In the genomic region with DNA sequence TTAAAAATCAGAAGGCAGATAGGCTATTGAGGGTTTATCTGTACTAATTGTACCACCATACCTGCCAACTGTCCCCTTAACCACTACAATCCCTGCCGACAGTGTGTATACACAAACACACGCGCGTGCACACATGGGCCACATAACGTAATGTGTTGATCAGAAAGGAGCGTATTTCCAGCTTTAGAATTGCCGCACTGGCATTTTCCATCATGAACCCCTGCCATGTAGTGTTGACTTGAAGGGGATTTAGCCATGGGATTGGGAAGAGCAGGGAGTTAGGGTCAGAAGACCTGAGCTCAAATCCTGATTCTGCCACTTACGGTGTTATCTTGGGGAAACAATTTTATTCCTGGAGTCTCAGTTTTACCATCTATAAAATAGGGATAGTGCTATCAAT, we compare ENCODE assay signal across 16 cellular contexts.
"Had no signal": no experiment of that assay in that cellular context is flagged by ENCODE, and none has a peak within 500 bp of the region (broad histone marks: within the 10 kb centered on the region; RNA-seq: fewer than 3 reads in every experiment).

No MANE protein-coding gene starts in this region.

- H3K27me3 Mint-ChIP-seq: stimulated activated naive B cell treated with anti-CD40 and anti-IgM and Interleukin-4, amounts not matched to agents 10 μg/mL and 1 μg/mL and 100 μg/mL, for 72 hours had no signal

- H3K9me3 Mint-ChIP-seq: naive thymus-derived CD4-positive, alpha-beta T cell; nephron progenitor cell; stimulated activated naive B cell treated with anti-CD40 and anti-IgM and Interleukin-4, amounts not matched to agents 10 μg/mL and 1 μg/mL and 100 μg/mL, for 72 hours had no signal

- H3K9me3 ChIP-seq: colonic mucosa, heart left ventricle, neutrophil, sigmoid colon, stomach, thyroid gland, upper lobe of left lung, vagina had no signal

- H3K4me3 Mint-ChIP-seq: naive thymus-derived CD4-positive, alpha-beta T cell; nephron progenitor cell; stimulated activated naive B cell treated with anti-CD40 and anti-IgM and Interleukin-4, amounts not matched to agents 10 μg/mL and 1 μg/mL and 100 μg/mL, for 72 hours had no signal

- H3K4me1 Mint-ChIP-seq: naive thymus-derived CD4-positive, alpha-beta T cell; stimulated activated naive B cell treated with anti-CD40 and anti-IgM and Interleukin-4, amounts not matched to agents 10 μg/mL and 1 μg/mL and 100 μg/mL, for 72 hours had no signal

- H3K27ac ChIP-seq: colonic mucosa, heart left ventricle, neutrophil, skin epidermis, stomach, thyroid gland, upper lobe of left lung, vagina had no signal

- DNase-seq: hippocampal formation; kidney glomerular epithelial cell; sigmoid colon; stimulated activated naive B cell treated with anti-CD40 and anti-IgM and Interleukin-4, amounts not matched to agents 10 μg/mL and 1 μg/mL and 100 μg/mL, for 72 hours; stomach had no signal

- H3K27me3 ChIP-seq: colonic mucosa, heart left ventricle, neutrophil, sigmoid colon, stomach, thyroid gland, upper lobe of left lung, vagina had no signal

- H3K27ac Mint-ChIP-seq: naive thymus-derived CD4-positive, alpha-beta T cell; nephron progenitor cell; stimulated activated naive B cell treated with anti-CD40 and anti-IgM and Interleukin-4, amounts not matched to agents 10 μg/mL and 1 μg/mL and 100 μg/mL, for 72 hours had no signal

- H3K4me3 ChIP-seq: colonic mucosa, heart left ventricle, sigmoid colon, skin epidermis, stomach, thyroid gland, upper lobe of left lung, vagina had no signal

- FAIRE-seq: frontal cortex, islet of Langerhans had no signal

- H3K36me3 Mint-ChIP-seq: naive thymus-derived CD4-positive, alpha-beta T cell; stimulated activated naive B cell treated with anti-CD40 and anti-IgM and Interleukin-4, amounts not matched to agents 10 μg/mL and 1 μg/mL and 100 μg/mL, for 72 hours had no signal

- H3K36me3 ChIP-seq: colonic mucosa, heart left ventricle, neutrophil, sigmoid colon, stomach, thyroid gland, upper lobe of left lung, vagina had no signal

- H3K4me1 ChIP-seq: colonic mucosa had no signal
